Comparison of ENCODE assay signal across 1 cellular context in the genomic region with DNA sequence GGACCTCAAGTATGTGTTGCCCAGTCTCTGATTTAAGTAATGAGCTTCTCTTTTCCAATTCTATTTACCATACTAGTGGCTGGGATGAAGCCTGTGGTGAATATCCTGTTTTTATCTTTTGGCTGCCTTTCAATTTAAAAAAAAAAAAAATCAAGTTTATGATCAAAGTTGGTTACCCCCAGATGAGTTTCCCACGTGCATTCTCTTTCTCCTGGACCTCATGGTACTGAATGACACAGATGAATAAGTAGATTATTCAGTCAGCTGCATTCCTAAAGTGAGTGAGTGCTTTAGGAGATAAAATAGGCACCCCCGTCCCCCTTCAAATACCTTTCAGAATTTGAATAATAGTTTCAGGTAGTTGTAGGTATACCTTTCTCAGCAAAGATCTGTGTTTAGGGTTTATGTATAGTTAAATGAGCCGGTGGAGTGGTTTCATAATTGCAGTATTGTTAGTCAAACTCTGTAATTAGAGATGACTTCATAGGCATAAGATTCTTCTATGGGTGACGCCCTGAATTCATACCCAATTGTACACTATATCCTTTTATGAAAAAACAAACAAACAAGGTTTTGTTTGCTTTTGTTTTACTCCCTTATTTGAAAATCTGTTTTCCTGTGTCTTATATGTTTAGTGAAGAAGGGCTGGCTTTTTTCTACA.
TF ChIP-seq lines count a peak whose summit lies in the region.

No MANE protein-coding gene starts in this region.

TF ChIP-seq in WTC11, 78 proteins besides CTCF, POLR2A, EP300 and RAD21 (continued from another document):
- TF ChIP-seq, protein P1, sequence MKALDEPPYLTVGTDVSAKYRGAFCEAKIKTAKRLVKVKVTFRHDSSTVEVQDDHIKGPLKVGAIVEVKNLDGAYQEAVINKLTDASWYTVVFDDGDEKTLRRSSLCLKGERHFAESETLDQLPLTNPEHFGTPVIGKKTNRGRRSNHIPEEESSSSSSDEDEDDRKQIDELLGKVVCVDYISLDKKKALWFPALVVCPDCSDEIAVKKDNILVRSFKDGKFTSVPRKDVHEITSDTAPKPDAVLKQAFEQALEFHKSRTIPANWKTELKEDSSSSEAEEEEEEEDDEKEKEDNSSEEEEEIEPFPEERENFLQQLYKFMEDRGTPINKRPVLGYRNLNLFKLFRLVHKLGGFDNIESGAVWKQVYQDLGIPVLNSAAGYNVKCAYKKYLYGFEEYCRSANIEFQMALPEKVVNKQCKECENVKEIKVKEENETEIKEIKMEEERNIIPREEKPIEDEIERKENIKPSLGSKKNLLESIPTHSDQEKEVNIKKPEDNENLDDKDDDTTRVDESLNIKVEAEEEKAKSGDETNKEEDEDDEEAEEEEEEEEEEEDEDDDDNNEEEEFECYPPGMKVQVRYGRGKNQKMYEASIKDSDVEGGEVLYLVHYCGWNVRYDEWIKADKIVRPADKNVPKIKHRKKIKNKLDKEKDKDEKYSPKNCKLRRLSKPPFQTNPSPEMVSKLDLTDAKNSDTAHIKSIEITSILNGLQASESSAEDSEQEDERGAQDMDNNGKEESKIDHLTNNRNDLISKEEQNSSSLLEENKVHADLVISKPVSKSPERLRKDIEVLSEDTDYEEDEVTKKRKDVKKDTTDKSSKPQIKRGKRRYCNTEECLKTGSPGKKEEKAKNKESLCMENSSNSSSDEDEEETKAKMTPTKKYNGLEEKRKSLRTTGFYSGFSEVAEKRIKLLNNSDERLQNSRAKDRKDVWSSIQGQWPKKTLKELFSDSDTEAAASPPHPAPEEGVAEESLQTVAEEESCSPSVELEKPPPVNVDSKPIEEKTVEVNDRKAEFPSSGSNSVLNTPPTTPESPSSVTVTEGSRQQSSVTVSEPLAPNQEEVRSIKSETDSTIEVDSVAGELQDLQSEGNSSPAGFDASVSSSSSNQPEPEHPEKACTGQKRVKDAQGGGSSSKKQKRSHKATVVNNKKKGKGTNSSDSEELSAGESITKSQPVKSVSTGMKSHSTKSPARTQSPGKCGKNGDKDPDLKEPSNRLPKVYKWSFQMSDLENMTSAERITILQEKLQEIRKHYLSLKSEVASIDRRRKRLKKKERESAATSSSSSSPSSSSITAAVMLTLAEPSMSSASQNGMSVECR (CRISPR knock-in tag; IDR thresholded peaks at IDR 0.05; ENCODE audit: borderline replicate concordance), result no peak
- TF ChIP-seq, protein P2, sequence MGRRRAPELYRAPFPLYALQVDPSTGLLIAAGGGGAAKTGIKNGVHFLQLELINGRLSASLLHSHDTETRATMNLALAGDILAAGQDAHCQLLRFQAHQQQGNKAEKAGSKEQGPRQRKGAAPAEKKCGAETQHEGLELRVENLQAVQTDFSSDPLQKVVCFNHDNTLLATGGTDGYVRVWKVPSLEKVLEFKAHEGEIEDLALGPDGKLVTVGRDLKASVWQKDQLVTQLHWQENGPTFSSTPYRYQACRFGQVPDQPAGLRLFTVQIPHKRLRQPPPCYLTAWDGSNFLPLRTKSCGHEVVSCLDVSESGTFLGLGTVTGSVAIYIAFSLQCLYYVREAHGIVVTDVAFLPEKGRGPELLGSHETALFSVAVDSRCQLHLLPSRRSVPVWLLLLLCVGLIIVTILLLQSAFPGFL (CRISPR knock-in tag; IDR thresholded peaks at IDR 0.05; ENCODE audit: borderline replicate concordance), result no peak
- no peak for TF ChIP-seq JUN (CRISPR knock-in tag; IDR thresholded peaks at IDR 0.05)
- TF ChIP-seq, protein P3, sequence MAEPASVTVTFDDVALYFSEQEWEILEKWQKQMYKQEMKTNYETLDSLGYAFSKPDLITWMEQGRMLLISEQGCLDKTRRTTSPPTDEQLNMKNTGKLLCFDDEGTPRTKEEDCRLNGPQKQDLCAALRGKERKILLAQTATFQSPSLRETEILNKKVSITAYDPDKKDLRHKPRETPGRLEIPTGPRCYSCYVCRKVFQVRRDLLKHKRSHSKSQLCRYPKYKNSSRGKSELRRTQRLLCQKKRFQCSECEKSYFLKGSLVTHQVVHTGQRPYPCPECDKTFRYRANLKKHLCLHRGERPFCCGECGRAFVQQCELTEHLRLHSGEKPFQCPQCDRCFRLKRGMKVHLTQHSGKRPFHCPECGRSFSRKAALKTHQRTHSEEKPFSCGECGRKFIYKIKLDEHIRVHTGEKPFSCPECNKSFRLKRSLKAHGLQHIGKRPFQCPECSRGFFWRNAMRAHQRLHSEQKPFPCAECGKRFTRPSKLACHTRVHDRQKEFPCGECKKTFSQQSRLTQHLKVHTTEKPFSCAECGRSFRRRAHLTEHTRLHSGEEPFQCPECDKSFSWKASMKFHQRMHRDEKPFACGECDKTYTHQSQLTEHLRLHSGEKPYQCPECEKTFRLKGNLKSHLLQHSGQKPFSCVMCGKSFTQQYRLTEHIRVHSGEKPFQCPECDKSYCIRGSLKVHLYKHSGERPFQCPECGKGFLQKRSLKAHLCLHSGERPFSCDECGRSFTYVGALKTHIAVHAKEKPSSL (CRISPR knock-in tag; conservative IDR thresholded peaks at IDR 0.05), result no peak
- no peak for TF ChIP-seq RORB (CRISPR knock-in tag; IDR thresholded peaks at IDR 0.05)
- TF ChIP-seq TEAD4 (CRISPR knock-in tag; IDR thresholded peaks at IDR 0.05), result no peak
- no peak for TF ChIP-seq MXD4 (CRISPR knock-in tag; IDR thresholded peaks at IDR 0.05; ENCODE audit: borderline replicate concordance)
- TF ChIP-seq, protein P4, sequence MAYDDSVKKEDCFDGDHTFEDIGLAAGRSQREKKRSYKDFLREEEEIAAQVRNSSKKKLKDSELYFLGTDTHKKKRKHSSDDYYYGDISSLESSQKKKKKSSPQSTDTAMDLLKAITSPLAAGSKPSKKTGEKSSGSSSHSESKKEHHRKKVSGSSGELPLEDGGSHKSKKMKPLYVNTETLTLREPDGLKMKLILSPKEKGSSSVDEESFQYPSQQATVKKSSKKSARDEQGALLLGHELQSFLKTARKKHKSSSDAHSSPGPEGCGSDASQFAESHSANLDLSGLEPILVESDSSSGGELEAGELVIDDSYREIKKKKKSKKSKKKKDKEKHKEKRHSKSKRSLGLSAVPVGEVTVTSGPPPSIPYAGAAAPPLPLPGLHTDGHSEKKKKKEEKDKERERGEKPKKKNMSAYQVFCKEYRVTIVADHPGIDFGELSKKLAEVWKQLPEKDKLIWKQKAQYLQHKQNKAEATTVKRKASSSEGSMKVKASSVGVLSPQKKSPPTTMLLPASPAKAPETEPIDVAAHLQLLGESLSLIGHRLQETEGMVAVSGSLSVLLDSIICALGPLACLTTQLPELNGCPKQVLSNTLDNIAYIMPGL (CRISPR knock-in tag; IDR thresholded peaks at IDR 0.05), result no peak
